ENCODE assay signal across 18 cellular contexts in genomic region chr11:12173111-12173510, GRCh38.
DNase-seq lines count a peak whose midpoint lies in the region; ATAC-seq and TF ChIP-seq lines count a peak whose summit lies in the region.
"Had no signal": no experiment of that assay in that cellular context is flagged by ENCODE, and none has a peak within 500 bp of the region (broad histone marks: within the 10 kb centered on the region; RNA-seq: fewer than 3 reads in every experiment).

No MANE protein-coding gene starts in this region.

- peaks cover 11% of the 10 kb centered on the region for H3K9me3 Mint-ChIP-seq in activated T-cell treated with anti-CD3 and anti-CD28 coated beads, Interleukin-2, amount 50 U/mL, for 24 hours
- H3K9me3 Mint-ChIP-seq in activated T-cell treated with anti-CD3 and anti-CD28 coated beads, Interleukin-2, amount 50 U/mL, for 4 hours: peaks cover 6% of the 10 kb centered on the region
- H3K9me3 Mint-ChIP-seq in stimulated activated naive B cell treated with anti-CD40 and anti-IgM and Interleukin-4, amounts not matched to agents 10 μg/mL and 1 μg/mL and 100 μg/mL, for 72 hours: no peaks in the 10 kb centered on the region
- H3K9me3 Mint-ChIP-seq: mesothelial cell of epicardium, T-cell had no signal

- H3K4me3 Mint-ChIP-seq in activated T-cell treated with anti-CD3 and anti-CD28 coated beads, Interleukin-2, amount 50 U/mL, for 24 hours: peak overlapping the region; percentile 38
- no peak overlapping the region for H3K4me3 Mint-ChIP-seq in activated T-cell treated with anti-CD3 and anti-CD28 coated beads, Interleukin-2, amount 50 U/mL, for 4 hours
- no peak overlapping the region for H3K4me3 Mint-ChIP-seq in stimulated activated naive B cell treated with anti-CD40 and anti-IgM and Interleukin-4, amounts not matched to agents 10 μg/mL and 1 μg/mL and 100 μg/mL, for 72 hours
- H3K4me3 Mint-ChIP-seq: mesothelial cell of epicardium, T-cell had no signal

- H3K4me1 ChIP-seq in OCI-LY3 (ENCODE audit: low read length): peaks cover 44% of the 10 kb centered on the region

- H3K27ac ChIP-seq in OCI-LY3 (ENCODE audit: low read length) (peak overlapping the region; percentile 79), coronary artery (peak overlapping the region; percentile 44 to 74)

- no peak for TF ChIP-seq CTCF in OCI-LY3 (IDR thresholded peaks at IDR 0.05; ENCODE audit: low read depth, low read length)
- no peak for TF ChIP-seq CTCF in coronary artery (IDR thresholded peaks at IDR 0.05)

- H3K36me3 ChIP-seq in OCI-LY3 (replicated peaks; ENCODE audit: low read depth, low read length): no peaks in the 10 kb centered on the region

- ATAC-seq in activated T-cell treated with anti-CD3 and anti-CD28 coated beads, Interleukin-2, amount 50 U/mL, for 4 hours: no peak
- no peak for ATAC-seq in stimulated activated naive B cell treated with anti-CD40 and anti-IgM and Interleukin-4, amounts not matched to agents 10 μg/mL and 1 μg/mL and 100 μg/mL, for 72 hours (replicated peaks)
- ATAC-seq: heart right ventricle, sciatic nerve, T-cell had no signal

- H3K27ac Mint-ChIP-seq in activated T-cell treated with anti-CD3 and anti-CD28 coated beads, Interleukin-2, amount 50 U/mL, for 24 hours: peak overlapping the region; percentile 93
- H3K27ac Mint-ChIP-seq in stimulated activated naive B cell treated with anti-CD40 and anti-IgM and Interleukin-4, amounts not matched to agents 10 μg/mL and 1 μg/mL and 100 μg/mL, for 72 hours: no peak overlapping the region
- H3K27ac Mint-ChIP-seq: mesothelial cell of epicardium had no signal

- H3K27me3 ChIP-seq in OCI-LY3 (ENCODE audit: low read depth, low read length): no peaks in the 10 kb centered on the region
- H3K27me3 ChIP-seq: heart right ventricle had no signal

- peaks cover 65% of the 10 kb centered on the region for H3K4me1 Mint-ChIP-seq in activated T-cell treated with anti-CD3 and anti-CD28 coated beads, Interleukin-2, amount 50 U/mL, for 24 hours (ENCODE audit: low read depth)
- peaks cover 44% of the 10 kb centered on the region for H3K4me1 Mint-ChIP-seq in activated T-cell treated with anti-CD3 and anti-CD28 coated beads, Interleukin-2, amount 50 U/mL, for 4 hours (ENCODE audit: low read depth)
- peaks cover 4 to 20% of the 10 kb centered on the region in 2 donors for H3K4me1 Mint-ChIP-seq in stimulated activated naive B cell treated with anti-CD40 and anti-IgM and Interleukin-4, amounts not matched to agents 10 μg/mL and 1 μg/mL and 100 μg/mL, for 72 hours

- peak overlapping the region; percentile 75 for H3K4me2 ChIP-seq in OCI-LY3 (ENCODE audit: low read length)

- no peaks in the 10 kb centered on the region for H4K20me1 ChIP-seq in OCI-LY3 (ENCODE audit: insufficient read depth, low read length)

- peak overlapping the region; percentile 10; the same call in 1 of the 2 replicates for H3K4me3 ChIP-seq in OCI-LY3 (ENCODE audit: low read length)
- peak overlapping the region; percentile 16 for H3K4me3 ChIP-seq in coronary artery
- H3K4me3 ChIP-seq: heart right ventricle had no signal

- no peaks in the 10 kb centered on the region for H3K9me3 ChIP-seq in OCI-LY3 (ENCODE audit: insufficient read depth, low read length)

- no peak overlapping the region for H3K9ac ChIP-seq in OCI-LY3 (ENCODE audit: low read length)

- H2AFZ ChIP-seq in OCI-LY3 (ENCODE audit: low read depth, low read length): no peak overlapping the region

- H3K79me2 ChIP-seq in OCI-LY3 (ENCODE audit: low read length): no peaks in the 10 kb centered on the region

- H3K27me3 Mint-ChIP-seq in activated T-cell treated with anti-CD3 and anti-CD28 coated beads, Interleukin-2, amount 50 U/mL, for 24 hours: no peaks in the 10 kb centered on the region
- H3K27me3 Mint-ChIP-seq in activated T-cell treated with anti-CD3 and anti-CD28 coated beads, Interleukin-2, amount 50 U/mL, for 4 hours (ENCODE audit: low read depth): peaks cover 1% of the 10 kb centered on the region
- H3K27me3 Mint-ChIP-seq in stimulated activated naive B cell treated with anti-CD40 and anti-IgM and Interleukin-4, amounts not matched to agents 10 μg/mL and 1 μg/mL and 100 μg/mL, for 72 hours: peaks cover 4 to 8% of the 10 kb centered on the region in 2 donors
- H3K27me3 Mint-ChIP-seq: T-cell had no signal

- peaks cover 45% of the 10 kb centered on the region for H3K36me3 Mint-ChIP-seq in activated T-cell treated with anti-CD3 and anti-CD28 coated beads, Interleukin-2, amount 50 U/mL, for 24 hours (ENCODE audit: low read depth)
- H3K36me3 Mint-ChIP-seq in activated T-cell treated with anti-CD3 and anti-CD28 coated beads, Interleukin-2, amount 50 U/mL, for 4 hours (ENCODE audit: insufficient read depth): peaks cover 11% of the 10 kb centered on the region
- H3K36me3 Mint-ChIP-seq in stimulated activated naive B cell treated with anti-CD40 and anti-IgM and Interleukin-4, amounts not matched to agents 10 μg/mL and 1 μg/mL and 100 μg/mL, for 72 hours: no peaks in the 10 kb centered on the region
- H3K36me3 Mint-ChIP-seq: mesothelial cell of epicardium, T-cell had no signal

- DNase-seq in activated T-cell treated with anti-CD3 and anti-CD28 coated beads, Interleukin-2, amount 50 U/mL, for 24 hours: no peak
- no peak for DNase-seq in activated T-cell treated with anti-CD3 and anti-CD28 coated beads, Interleukin-2, amount 50 U/mL, for 4 hours
- DNase-seq in coronary artery (ENCODE audit: low spot score) (no peak), OCI-M2 (lab: John Stamatoyannopoulos, UW; ENCODE audit: unreplicated experiment) (no peak), KG1 (lab: John Stamatoyannopoulos, UW) (no peak)
- DNase-seq in stimulated activated CD8-positive, alpha-beta memory T cell treated with anti-CD3 and anti-CD28 coated beads, Interleukin-4, amount 100 ng/mL, for 48 hours: peak; percentile 19
- no peak for DNase-seq in stimulated activated naive B cell treated with anti-CD40 and anti-IgM and Interleukin-4, amounts not matched to agents 10 μg/mL and 1 μg/mL and 100 μg/mL, for 72 hours
- DNase-seq: activated CD4-positive, CD25-positive, alpha-beta regulatory T cell treated with anti-CD3 and anti-CD28 coated beads, Interleukin-2, amount 50 U/mL, for 72 hours; H7; heart right ventricle; kidney; NCI-H526 treated with DMSO at 0.1 percent for 48 hours; nucleus accumbens; stimulated activated CD4-positive, alpha-beta T cell treated with anti-CD3 and anti-CD28 coated beads, Interleukin-2, amount 100 ng/mL, for 48 hours; T-cell had no signal
